ENCODE assay signal across 30 cellular contexts in genomic region chr20:8170921-8171320, GRCh38.
"Had no signal": no experiment of that assay in that cellular context is flagged by ENCODE, and none has a peak within 500 bp of the region (broad histone marks: within the 10 kb centered on the region; RNA-seq: fewer than 3 reads in every experiment).

No MANE protein-coding gene starts in this region.

- H3K9me3 ChIP-seq: ascending aorta had no signal

- H3K27me3 ChIP-seq: ascending aorta, cardiac muscle cell had no signal

- DNase-seq: activated CD4-positive, alpha-beta memory T cell treated with anti-CD3 and anti-CD28 coated beads, Interleukin-2, amount 10 ng/mL, durations not matched to agents 7 days and 5 days; activated CD4-positive, alpha-beta T cell treated with anti-CD3 and anti-CD28 coated beads for 1 hour; activated CD4-positive, alpha-beta T cell treated with anti-CD3 and anti-CD28 coated beads for 36 hours; activated CD4-positive, alpha-beta T cell treated with anti-CD3 and anti-CD28 coated beads for 48 hours; activated CD4-positive, alpha-beta T cell treated with anti-CD3 and anti-CD28 coated beads, Interleukin-2, amount 10 ng/mL, durations not matched to agents 7 days and 5 days; activated CD4-positive, alpha-beta T cell treated with anti-CD3 and anti-CD28 coated beads, Interleukin-2, amount 50 U/mL, for 48 hours; activated CD4-positive, CD25-positive, alpha-beta regulatory T cell; activated CD8-positive, alpha-beta memory T cell treated with anti-CD3 and anti-CD28 coated beads for 24 hours; activated CD8-positive, alpha-beta memory T cell treated with anti-CD3 and anti-CD28 coated beads, Interleukin-2, amount 10 ng/mL, durations not matched to agents 7 days and 5 days; activated CD8-positive, alpha-beta memory T cell treated with anti-CD3 and anti-CD28 coated beads, Interleukin-2, amount 50 U/mL, for 48 hours; activated CD8-positive, alpha-beta T cell treated with anti-CD3 and anti-CD28 coated beads, Interleukin-2, amount 10 ng/mL, durations not matched to agents 7 days and 5 days; activated effector memory CD4-positive, alpha-beta T cell treated with Interleukin-2 at 50 U/mL for 16 hours; activated gamma-delta T cell; activated naive CD4-positive, alpha-beta T cell treated with anti-CD3 and anti-CD28 coated beads, Interleukin-2, amount 10 ng/mL, durations not matched to agents 7 days and 5 days; activated naive CD4-positive, alpha-beta T cell treated with Interleukin-2 at 50 U/mL for 16 hours; activated naive CD8-positive, alpha-beta T cell treated with anti-CD3 and anti-CD28 coated beads, Interleukin-2, amount 10 ng/mL, durations not matched to agents 7 days and 5 days; activated naive CD8-positive, alpha-beta T cell treated with anti-CD3 and anti-CD28 coated beads, Interleukin-2, amount 50 U/mL, for 24 hours; activated T-cell treated with anti-CD3 and anti-CD28 coated beads, Interleukin-2, amount 50 U/mL, for 24 hours; activated T-cell treated with anti-CD3 and anti-CD28 coated beads, Interleukin-2, amount 50 U/mL, for 48 hours; amygdala; anterior cingulate cortex; caudate nucleus; cerebellar nuclear complex; T-helper 1 cell; T-helper 2 cell; T-helper 9 cell; WERI-Rb-1 had no signal

- FAIRE-seq: bronchial epithelial cell had no signal

- H3K27ac ChIP-seq: ascending aorta, cardiac muscle cell, WERI-Rb-1 had no signal

- H3K4me3 ChIP-seq: ascending aorta, cardiac muscle cell had no signal

- H3K4me1 ChIP-seq: ascending aorta had no signal

- H3K36me3 ChIP-seq: ascending aorta, cardiac muscle cell, WERI-Rb-1 had no signal
